Comparison of ENCODE assay signal across 19 cellular contexts in the genomic region with DNA sequence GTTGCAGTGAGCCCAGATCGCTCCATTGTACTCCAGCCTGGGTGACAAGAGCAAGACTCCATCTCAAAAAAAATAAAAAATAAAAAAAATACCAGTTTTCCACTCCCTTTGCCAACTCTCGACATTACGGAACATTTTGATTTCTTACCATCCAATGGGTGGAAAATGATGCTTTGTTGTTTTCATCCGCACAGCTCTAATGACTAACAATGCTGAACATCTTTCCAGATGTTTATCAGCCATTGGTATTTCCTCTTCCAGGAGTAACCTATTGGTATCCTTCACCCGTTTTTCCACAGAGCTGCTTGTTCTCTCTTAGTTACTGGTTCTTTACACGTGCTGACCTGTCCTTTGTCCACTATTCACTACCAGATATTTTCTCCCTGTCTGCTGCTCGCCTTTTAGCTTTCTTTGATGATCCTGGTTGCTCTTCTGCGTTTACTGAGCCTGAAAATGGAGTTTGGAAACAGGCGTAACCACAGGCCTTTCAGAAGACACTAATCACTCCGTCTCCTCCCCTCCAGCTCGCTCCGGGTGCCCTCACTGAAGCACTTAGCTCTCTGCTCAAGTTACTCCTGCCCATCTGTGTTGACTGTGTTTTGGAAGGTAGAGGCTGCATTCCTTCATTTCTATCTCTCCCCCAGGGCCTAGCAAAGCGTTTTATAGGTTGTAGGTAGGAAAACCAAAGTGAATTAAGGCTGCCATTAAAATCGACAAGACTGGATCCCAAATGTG. TPM values are rescaled to one million over a fixed set of nuclear protein-coding genes. Genes with fewer than 3 reads are reported as not detected.
DNase-seq lines count a peak whose midpoint lies in the region; ATAC-seq, FAIRE-seq and TF ChIP-seq lines count a peak whose summit lies in the region.
"Had no signal": no experiment of that assay in that cellular context is flagged by ENCODE, and none has a peak within 500 bp of the region (broad histone marks: within the 10 kb centered on the region; RNA-seq: fewer than 3 reads in every experiment).

No MANE protein-coding gene starts in this region.

- in situ Hi-C loops in GM12878 (cut with MboI) (no loop called here), brain microvascular endothelial cell (cut with HindIII; ENCODE audit: low pct_ligation_motif_present, low sequenced_read_pairs) (no loop called here)

- ATAC-seq in GM12878 (no peak), HG03342 (IDR thresholded peaks at IDR 0.05; ENCODE audit: unreplicated experiment) (no peak)

- POLR2A ChIA-PET in GM12878 (lab: Charles Lee) = no interaction called here

- H3K36me3 ChIP-seq in GM12878 (ENCODE audit: control insufficient read depth in 2 of 2, insufficient read depth in 2 of 2, low read length in 1 of 2) (peaks cover 12% of the 10 kb centered on the region in 2 experiments; a peak in 3 of 4 replicates), parathyroid adenoma (ENCODE audit: control insufficient read depth, insufficient read depth, low read length) (no peaks in the 10 kb centered on the region), brain microvascular endothelial cell (replicated peaks) (peaks cover 36% of the 10 kb centered on the region)

- H3K9me3 ChIP-seq in GM12878 (replicated peaks; ENCODE audit: control insufficient read depth, insufficient read depth, low read length) (no peaks in the 10 kb centered on the region), parathyroid adenoma (ENCODE audit: control insufficient read depth, low read length) (no peaks in the 10 kb centered on the region)
- H3K9me3 ChIP-seq: BLaER1 treated with 17β-estradiol and CSF1 and Interleukin-3, amounts not matched to agents 10 nM and 100 nM; Peyer's patch had no signal

- no peaks in the 10 kb centered on the region for H3K4me1 ChIP-seq in GM12878 (ENCODE audit: control insufficient read depth, insufficient read depth, low read length)
- H3K4me1 ChIP-seq in parathyroid adenoma = peaks cover 4% of the 10 kb centered on the region
- H3K4me1 ChIP-seq: Peyer's patch had no signal

- no peak for TF ChIP-seq POLR2A in GM12878 (IDR thresholded peaks at IDR 0.05; ENCODE audit: low read depth, low read length)

- SMC1A ChIA-PET in GM12878 (lab: Charles Lee; ENCODE audit: uncharacterized antibody, unreplicated experiment) = interaction anchor here (1.1 kb wide), 1 partner anchor 9 kb away, joined by 3 read pairs; a partner anchor contains a TSS

- TSS peak; percentile 34 for BruUV-seq in GM12878 (replicated peaks; lab: Mats Ljungman, UMichigan)

- no peaks in the 10 kb centered on the region for H3K27me3 ChIP-seq in GM12878 (replicated peaks in 1 of 2; ENCODE audit: control insufficient read depth in 2 of 2, insufficient read depth in 2 of 2, low read length in 1 of 2)
- H3K27me3 ChIP-seq in parathyroid adenoma (ENCODE audit: control insufficient read depth, insufficient read depth, low read length) = no peaks in the 10 kb centered on the region
- no peaks in the 10 kb centered on the region for H3K27me3 ChIP-seq in brain microvascular endothelial cell (replicated peaks)
- H3K27me3 ChIP-seq: BLaER1 treated with 17β-estradiol and CSF1 and Interleukin-3, amounts not matched to agents 10 nM and 100 nM; Peyer's patch had no signal

- CTCF ChIA-PET in GM12878 (lab: Yijun Ruan, JAX) = interaction anchor here (1.0 to 2.1 kb wide), 2 partner anchors 9 to 25 kb away, joined by 4 to 9 read pairs; a partner anchor contains a TSS

- peak; percentile 25 for DNase-seq in NCI-H2107 treated with DMSO at 0.1 percent for 48 hours (lab: John Stamatoyannopoulos, UW; ENCODE audit: unreplicated experiment)
- DNase-seq in NCI-H2107 (lab: John Stamatoyannopoulos, UW) = no peak
- peak; percentile 45 for DNase-seq in EH (ENCODE audit: low read depth)
- no peak for DNase-seq in GM12878 (ENCODE audit: low read depth, low spot score)
- no peak for DNase-seq in stimulated activated naive CD4-positive, alpha-beta T cell (lab: John Stamatoyannopoulos, UW)
- no peak for DNase-seq in brain microvascular endothelial cell
- DNase-seq: EL, HCEC 1CT, MV-4-11, NCI-H1417 treated with DMSO at 0.1 percent for 48 hours, NCI-H2081, NCI-H446, NCI-H82, Peyer's patch, SHP77 treated with DMSO at 0.1 percent for 48 hours had no signal

- no peaks in the 10 kb centered on the region for H4K20me1 ChIP-seq in GM12878 (ENCODE audit: control insufficient read depth, insufficient read depth)

- WGBS in GM12878 (ENCODE audit: insufficient coverage, insufficient replicate concordance, low lambda C conversion rate, missing lambda C conversion rate) = 85% methylated on average over 14 of the region's 14 CpGs

- no peak for TF ChIP-seq EP300 in GM12878 (IDR thresholded peaks at IDR 0.05; ENCODE audit: borderline replicate concordance in 1 of 2, control insufficient read depth in 1 of 2, low read depth in 2 of 2, low read length in 2 of 2)

- no peak for TF ChIP-seq RAD21 in GM12878 (IDR thresholded peaks at IDR 0.05; ENCODE audit: insufficient read depth, low read depth, low read length)

- intact Hi-C loops in GM12878 (cut with micrococcal nuclease; ENCODE audit: unreplicated experiment) = no loop called here

- RAD21 ChIA-PET in GM12878 (lab: Charles Lee; ENCODE audit: unreplicated experiment) = no interaction called here

- H3K79me2 ChIP-seq in GM12878 (ENCODE audit: control insufficient read depth, insufficient read depth, low read length) (no peaks in the 10 kb centered on the region), parathyroid adenoma (no peaks in the 10 kb centered on the region)

- no peak overlapping the region for H3K4me3 ChIP-seq in GM12878
- no peak overlapping the region for H3K4me3 ChIP-seq in parathyroid adenoma (ENCODE audit: low read depth, low read length)
- H3K4me3 ChIP-seq in brain microvascular endothelial cell (ENCODE audit: low read depth, low read length) = no peak overlapping the region
- H3K4me3 ChIP-seq: BLaER1 treated with 17β-estradiol and CSF1 and Interleukin-3, amounts not matched to agents 10 nM and 100 nM; Peyer's patch had no signal

- H3K4me2 ChIP-seq in GM12878 (ENCODE audit: control insufficient read depth, insufficient read depth) (no peak overlapping the region), parathyroid adenoma (ENCODE audit: low read length) (no peak overlapping the region)
- H3K4me2 ChIP-seq: BLaER1 treated with 17β-estradiol and CSF1 and Interleukin-3, amounts not matched to agents 10 nM and 100 nM had no signal

- FAIRE-seq in GM12878 (lab: Jason Lieb, UNC) = no peak

- TF ChIP-seq CTCF in GM12878 (IDR thresholded peaks at IDR 0.05 in 2 of 3, conservative IDR thresholded peaks at IDR 0.05 in 1 of 3; ENCODE audit: control insufficient read depth in 2 of 3, extremely low read depth in 1 of 3, insufficient read depth in 1 of 3, low read depth in 3 of 3, low read length in 3 of 3) (no peak), parathyroid adenoma (IDR thresholded peaks at IDR 0.05) (no peak), brain microvascular endothelial cell (IDR thresholded peaks at IDR 0.05; ENCODE audit: low read depth, low read length, missing control alignments) (no peak)

- H2AFZ ChIP-seq in GM12878 (ENCODE audit: control insufficient read depth, low read depth, low read length) (no peak overlapping the region), parathyroid adenoma (no peak overlapping the region)

- no peak overlapping the region for H3K9ac ChIP-seq in GM12878 (ENCODE audit: control insufficient read depth, insufficient read depth, low read length)
- H3K9ac ChIP-seq in parathyroid adenoma = no peak overlapping the region
- H3K9ac ChIP-seq: BLaER1 treated with 17β-estradiol and CSF1 and Interleukin-3, amounts not matched to agents 10 nM and 100 nM had no signal

- H3K27ac ChIP-seq in GM12878 (ENCODE audit: control insufficient read depth, insufficient read depth) (no peak overlapping the region), parathyroid adenoma (peak overlapping the region; percentile 51), brain microvascular endothelial cell (no peak overlapping the region)
- H3K27ac ChIP-seq: 22Rv1; BLaER1 treated with 17β-estradiol and CSF1 and Interleukin-3, amounts not matched to agents 10 nM and 100 nM; Peyer's patch had no signal

RNA-seq across cellular contexts. Expression of a gene that starts 9.1 kb away (rescaled TPM):
- total RNA-seq in GM12878 (2013; cell fraction: nucleolus; rRNA removed) = 36.6 and 37.2 TPM in 2 replicates
- total RNA-seq in GM12878 (2014; rRNA removed) (15.1 and 16.6 TPM in 2 replicates), GM12878 (2014; rRNA removed; fragmentation: Illumina TruSeq; extraction: Trizol) (9.7 and 10.8 TPM in 2 replicates), GM12878 (2021) (11.7 and 12.9 TPM in 2 replicates)
- polyA plus RNA-seq in GM12878 (2011; ENCODE audit: low read depth) = 4.8 TPM
- polyA plus RNA-seq in GM12878 (2011; rRNA removed) (8.0 and 13.9 TPM in 2 replicates), GM12878 (2014; fragmentation: Illumina TruSeq; extraction: Trizol) (7.8 and 9.5 TPM in 2 replicates), GM12878 (2014; fragmentation: Nextera tagmentation; extraction: Ambion mirVana) (1 to 10 TPM; 1.7 to 1.8 TPM), GM12878 (2014; rRNA removed) (12.9 and 15.6 TPM in 2 replicates), GM12878 (2016; fragmentation: Nextera tagmentation; extraction: Ambion mirVana) (10 to 100 TPM; 13.0 to 13.2 TPM)
- 18.3 and 23.7 TPM in 2 replicates for polyA plus RNA-seq in GM12878 (2011; cell fraction: cytosol; rRNA removed)
- polyA plus RNA-seq in GM12878 (2011; cell fraction: nucleus; rRNA removed) = 8.6 and 11.5 TPM in 2 replicates
- 7.7 and 7.9 TPM in 2 replicates for polyA plus RNA-seq in GM12878 (2012)
- 22.9 and 29.9 TPM in 2 replicates for polyA minus RNA-seq in GM12878 (2011; rRNA and poly(A)+ RNA removed)
- polyA minus RNA-seq in GM12878 (2011; cell fraction: cytosol; rRNA and poly(A)+ RNA removed) = 6.3 and 9.7 TPM in 2 replicates
- polyA minus RNA-seq in GM12878 (2011; cell fraction: nucleus; rRNA and poly(A)+ RNA removed) = 5.3 and 11.5 TPM in 2 replicates

RNA-seq across cellular contexts. Expression of a gene that starts 9.6 kb away (rescaled TPM):
- 9.7 and 12.6 TPM in 2 replicates for total RNA-seq in GM12878 (2013; cell fraction: nucleolus; rRNA removed)
- 7.3 and 7.4 TPM in 2 replicates for total RNA-seq in GM12878 (2014; rRNA removed)
- total RNA-seq in GM12878 (2014; rRNA removed; fragmentation: Illumina TruSeq; extraction: Trizol) = 4.7 and 5.3 TPM in 2 replicates
- 7.8 and 9.2 TPM in 2 replicates for total RNA-seq in GM12878 (2021)
- polyA plus RNA-seq in GM12878 (2011; ENCODE audit: low read depth) = 2.3 TPM
- 2.6 and 3.0 TPM in 2 replicates for polyA plus RNA-seq in GM12878 (2011; rRNA removed)
- 4.3 and 6.0 TPM in 2 replicates for polyA plus RNA-seq in GM12878 (2011; cell fraction: cytosol; rRNA removed)
- polyA plus RNA-seq in GM12878 (2011; cell fraction: nucleus; rRNA removed) = 9.6 and 10.1 TPM in 2 replicates
- 4.2 and 5.6 TPM in 2 replicates for polyA plus RNA-seq in GM12878 (2012)
- polyA plus RNA-seq in GM12878 (2014; fragmentation: Illumina TruSeq; extraction: Trizol) = 5.0 and 6.8 TPM in 2 replicates
- 1 to 10 TPM in 1 of 2 experiments, under 1 TPM in 1; 0.92 to 1.7 TPM for polyA plus RNA-seq in GM12878 (2014; fragmentation: Nextera tagmentation; extraction: Ambion mirVana)
- polyA plus RNA-seq in GM12878 (2014; rRNA removed) = 8.3 and 10.7 TPM in 2 replicates
- polyA plus RNA-seq in GM12878 (2016; fragmentation: Nextera tagmentation; extraction: Ambion mirVana) = 1 to 10 TPM; 6.0 to 8.6 TPM
- polyA minus RNA-seq in GM12878 (2011; rRNA and poly(A)+ RNA removed) = 2.1 and 3.5 TPM in 2 replicates
- 1.6 TPM in 1 of 2 replicates, not detected in the other for polyA minus RNA-seq in GM12878 (2011; cell fraction: cytosol; rRNA and poly(A)+ RNA removed)
- polyA minus RNA-seq in GM12878 (2011; cell fraction: nucleus; rRNA and poly(A)+ RNA removed) = 2.1 and 3.9 TPM in 2 replicates

RNA-seq across cellular contexts. Expression of a gene that starts 17.8 kb away (rescaled TPM):
- 11.9 and 13.3 TPM in 2 replicates for total RNA-seq in GM12878 (2013; cell fraction: nucleolus; rRNA removed)
- total RNA-seq in GM12878 (2014; rRNA removed) (1.9 TPM in 2 replicates), GM12878 (2014; rRNA removed; fragmentation: Illumina TruSeq; extraction: Trizol) (1.6 and 1.9 TPM in 2 replicates), GM12878 (2021) (2.3 and 3.5 TPM in 2 replicates)
- polyA plus RNA-seq in GM12878 (2011; ENCODE audit: low read depth) = 1.2 TPM
- polyA plus RNA-seq in GM12878 (2011; rRNA removed) (0.68 and 0.75 TPM in 2 replicates), GM12878 (2014; fragmentation: Illumina TruSeq; extraction: Trizol) (1.5 and 2.4 TPM in 2 replicates), GM12878 (2014; fragmentation: Nextera tagmentation; extraction: Ambion mirVana) (under 1 TPM; 0.39 to 0.42 TPM), GM12878 (2014; rRNA removed) (4.2 and 5.2 TPM in 2 replicates), GM12878 (2016; fragmentation: Nextera tagmentation; extraction: Ambion mirVana) (1 to 10 TPM; 1.9 to 2.1 TPM)
- polyA plus RNA-seq in GM12878 (2011; cell fraction: cytosol; rRNA removed) = 0.99 and 1.2 TPM in 2 replicates
- polyA plus RNA-seq in GM12878 (2011; cell fraction: nucleus; rRNA removed) = 3.1 TPM in 2 replicates
- 1.8 and 2.6 TPM in 2 replicates for polyA plus RNA-seq in GM12878 (2012)
- polyA minus RNA-seq in GM12878 (2011; rRNA and poly(A)+ RNA removed) = 0.95 and 1.3 TPM in 2 replicates
- 0.83 and 0.94 TPM in 2 replicates for polyA minus RNA-seq in GM12878 (2011; cell fraction: cytosol; rRNA and poly(A)+ RNA removed)
- 1.2 and 1.8 TPM in 2 replicates for polyA minus RNA-seq in GM12878 (2011; cell fraction: nucleus; rRNA and poly(A)+ RNA removed)

RNA-seq across cellular contexts. Expression of a gene that starts 41.4 kb away (rescaled TPM):
- total RNA-seq in GM12878 (2013; cell fraction: nucleolus; rRNA removed) = 6.5 and 8.0 TPM in 2 replicates
- total RNA-seq in GM12878 (2014; rRNA removed) (28.2 and 29.8 TPM in 2 replicates), GM12878 (2014; rRNA removed; fragmentation: Illumina TruSeq; extraction: Trizol) (9.2 and 10.6 TPM in 2 replicates), GM12878 (2021) (23.4 and 24.6 TPM in 2 replicates)
- polyA plus RNA-seq in GM12878 (2011; ENCODE audit: low read depth) = 3.6 TPM
- polyA plus RNA-seq in GM12878 (2011; rRNA removed) (3.6 and 5.0 TPM in 2 replicates), GM12878 (2014; fragmentation: Illumina TruSeq; extraction: Trizol) (4.4 and 8.3 TPM in 2 replicates), GM12878 (2014; fragmentation: Nextera tagmentation; extraction: Ambion mirVana) (1 to 10 TPM in 1 of 2 experiments, under 1 TPM in 1; 1.00 to 4.7 TPM), GM12878 (2014; rRNA removed) (17.2 and 20.2 TPM in 2 replicates), GM12878 (2016; fragmentation: Nextera tagmentation; extraction: Ambion mirVana) (10 to 100 TPM; 38.1 to 40.4 TPM)
- 9.1 and 11.2 TPM in 2 replicates for polyA plus RNA-seq in GM12878 (2011; cell fraction: cytosol; rRNA removed)
- 7.3 and 8.5 TPM in 2 replicates for polyA plus RNA-seq in GM12878 (2011; cell fraction: nucleus; rRNA removed)
- polyA plus RNA-seq in GM12878 (2012) = 12.3 and 12.9 TPM in 2 replicates
- 3.1 and 5.0 TPM in 2 replicates for polyA minus RNA-seq in GM12878 (2011; rRNA and poly(A)+ RNA removed)
- polyA minus RNA-seq in GM12878 (2011; cell fraction: cytosol; rRNA and poly(A)+ RNA removed) = 3.6 and 7.6 TPM in 2 replicates
- 1.2 and 3.3 TPM in 2 replicates for polyA minus RNA-seq in GM12878 (2011; cell fraction: nucleus; rRNA and poly(A)+ RNA removed)

RNA-seq across cellular contexts. Expression of a gene that starts 41.6 kb away (rescaled TPM):
- total RNA-seq in GM12878 (2013; cell fraction: nucleolus; rRNA removed) = 5.7 and 5.8 TPM in 2 replicates
- total RNA-seq in GM12878 (2014; rRNA removed) (24.5 and 37.3 TPM in 2 replicates), GM12878 (2014; rRNA removed; fragmentation: Illumina TruSeq; extraction: Trizol) (28.3 and 34.5 TPM in 2 replicates), GM12878 (2021) (63.6 and 64.2 TPM in 2 replicates)
- 42.5 TPM for polyA plus RNA-seq in GM12878 (2011; ENCODE audit: low read depth)
- polyA plus RNA-seq in GM12878 (2011; rRNA removed) (20.0 and 28.8 TPM in 2 replicates), GM12878 (2014; fragmentation: Illumina TruSeq; extraction: Trizol) (11.1 and 27.6 TPM in 2 replicates), GM12878 (2014; fragmentation: Nextera tagmentation; extraction: Ambion mirVana) (10 to 100 TPM in 1 of 2 experiments, 1 to 10 TPM in 1; 5.1 to 32.2 TPM), GM12878 (2014; rRNA removed) (162 and 165 TPM in 2 replicates), GM12878 (2016; fragmentation: Nextera tagmentation; extraction: Ambion mirVana) (100 to 1,000 TPM; 170 to 172 TPM)
- 57.3 and 89.4 TPM in 2 replicates for polyA plus RNA-seq in GM12878 (2011; cell fraction: cytosol; rRNA removed)
- 24.3 and 28.1 TPM in 2 replicates for polyA plus RNA-seq in GM12878 (2011; cell fraction: nucleus; rRNA removed)
- polyA plus RNA-seq in GM12878 (2012) = 41.1 and 48.2 TPM in 2 replicates
- polyA minus RNA-seq in GM12878 (2011; rRNA and poly(A)+ RNA removed) = 2.9 and 8.0 TPM in 2 replicates
- 9.9 and 16.2 TPM in 2 replicates for polyA minus RNA-seq in GM12878 (2011; cell fraction: cytosol; rRNA and poly(A)+ RNA removed)
- polyA minus RNA-seq in GM12878 (2011; cell fraction: nucleus; rRNA and poly(A)+ RNA removed) = 8.7 and 14.6 TPM in 2 replicates

Comparison
In these comparisons a context has a peak if more than half of its experiments do, and no peak if none do; other contexts are left out.
1. DNase-seq: peak in NCI-H2107 treated with DMSO at 0.1 percent for 48 hours (single experiment) and EH (single experiment); none in NCI-H2107 (single experiment), GM12878 (single experiment), stimulated activated naive CD4-positive, alpha-beta T cell (0 of 6) and brain microvascular endothelial cell (single experiment).